In the genomic region with DNA sequence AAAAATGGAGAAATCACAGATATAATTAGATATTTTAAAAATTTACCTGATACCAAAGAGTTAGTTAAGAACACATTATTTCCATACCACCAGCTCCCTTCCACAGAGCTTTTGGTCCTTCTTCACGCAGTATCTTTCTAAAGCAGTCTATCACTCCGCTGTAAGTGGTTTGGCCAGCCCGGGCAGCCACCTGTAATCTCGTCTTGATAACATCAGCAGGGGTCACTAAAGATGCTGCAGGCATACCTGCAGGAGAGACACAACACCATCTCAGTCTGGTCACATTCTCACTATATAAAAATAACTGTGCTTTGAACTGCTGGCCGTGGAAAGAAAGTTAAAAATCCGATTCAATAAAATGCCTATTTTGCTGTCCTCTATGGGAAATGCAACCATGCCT, we compare ENCODE assay signal across 1 cellular context.
TF ChIP-seq lines count a peak whose summit lies in the region.

No MANE protein-coding gene starts in this region.

TF ChIP-seq in GM23338, 12 proteins besides CTCF, POLR2A, EP300 and RAD21 (continued from another document):
- TF ChIP-seq, protein P1, sequence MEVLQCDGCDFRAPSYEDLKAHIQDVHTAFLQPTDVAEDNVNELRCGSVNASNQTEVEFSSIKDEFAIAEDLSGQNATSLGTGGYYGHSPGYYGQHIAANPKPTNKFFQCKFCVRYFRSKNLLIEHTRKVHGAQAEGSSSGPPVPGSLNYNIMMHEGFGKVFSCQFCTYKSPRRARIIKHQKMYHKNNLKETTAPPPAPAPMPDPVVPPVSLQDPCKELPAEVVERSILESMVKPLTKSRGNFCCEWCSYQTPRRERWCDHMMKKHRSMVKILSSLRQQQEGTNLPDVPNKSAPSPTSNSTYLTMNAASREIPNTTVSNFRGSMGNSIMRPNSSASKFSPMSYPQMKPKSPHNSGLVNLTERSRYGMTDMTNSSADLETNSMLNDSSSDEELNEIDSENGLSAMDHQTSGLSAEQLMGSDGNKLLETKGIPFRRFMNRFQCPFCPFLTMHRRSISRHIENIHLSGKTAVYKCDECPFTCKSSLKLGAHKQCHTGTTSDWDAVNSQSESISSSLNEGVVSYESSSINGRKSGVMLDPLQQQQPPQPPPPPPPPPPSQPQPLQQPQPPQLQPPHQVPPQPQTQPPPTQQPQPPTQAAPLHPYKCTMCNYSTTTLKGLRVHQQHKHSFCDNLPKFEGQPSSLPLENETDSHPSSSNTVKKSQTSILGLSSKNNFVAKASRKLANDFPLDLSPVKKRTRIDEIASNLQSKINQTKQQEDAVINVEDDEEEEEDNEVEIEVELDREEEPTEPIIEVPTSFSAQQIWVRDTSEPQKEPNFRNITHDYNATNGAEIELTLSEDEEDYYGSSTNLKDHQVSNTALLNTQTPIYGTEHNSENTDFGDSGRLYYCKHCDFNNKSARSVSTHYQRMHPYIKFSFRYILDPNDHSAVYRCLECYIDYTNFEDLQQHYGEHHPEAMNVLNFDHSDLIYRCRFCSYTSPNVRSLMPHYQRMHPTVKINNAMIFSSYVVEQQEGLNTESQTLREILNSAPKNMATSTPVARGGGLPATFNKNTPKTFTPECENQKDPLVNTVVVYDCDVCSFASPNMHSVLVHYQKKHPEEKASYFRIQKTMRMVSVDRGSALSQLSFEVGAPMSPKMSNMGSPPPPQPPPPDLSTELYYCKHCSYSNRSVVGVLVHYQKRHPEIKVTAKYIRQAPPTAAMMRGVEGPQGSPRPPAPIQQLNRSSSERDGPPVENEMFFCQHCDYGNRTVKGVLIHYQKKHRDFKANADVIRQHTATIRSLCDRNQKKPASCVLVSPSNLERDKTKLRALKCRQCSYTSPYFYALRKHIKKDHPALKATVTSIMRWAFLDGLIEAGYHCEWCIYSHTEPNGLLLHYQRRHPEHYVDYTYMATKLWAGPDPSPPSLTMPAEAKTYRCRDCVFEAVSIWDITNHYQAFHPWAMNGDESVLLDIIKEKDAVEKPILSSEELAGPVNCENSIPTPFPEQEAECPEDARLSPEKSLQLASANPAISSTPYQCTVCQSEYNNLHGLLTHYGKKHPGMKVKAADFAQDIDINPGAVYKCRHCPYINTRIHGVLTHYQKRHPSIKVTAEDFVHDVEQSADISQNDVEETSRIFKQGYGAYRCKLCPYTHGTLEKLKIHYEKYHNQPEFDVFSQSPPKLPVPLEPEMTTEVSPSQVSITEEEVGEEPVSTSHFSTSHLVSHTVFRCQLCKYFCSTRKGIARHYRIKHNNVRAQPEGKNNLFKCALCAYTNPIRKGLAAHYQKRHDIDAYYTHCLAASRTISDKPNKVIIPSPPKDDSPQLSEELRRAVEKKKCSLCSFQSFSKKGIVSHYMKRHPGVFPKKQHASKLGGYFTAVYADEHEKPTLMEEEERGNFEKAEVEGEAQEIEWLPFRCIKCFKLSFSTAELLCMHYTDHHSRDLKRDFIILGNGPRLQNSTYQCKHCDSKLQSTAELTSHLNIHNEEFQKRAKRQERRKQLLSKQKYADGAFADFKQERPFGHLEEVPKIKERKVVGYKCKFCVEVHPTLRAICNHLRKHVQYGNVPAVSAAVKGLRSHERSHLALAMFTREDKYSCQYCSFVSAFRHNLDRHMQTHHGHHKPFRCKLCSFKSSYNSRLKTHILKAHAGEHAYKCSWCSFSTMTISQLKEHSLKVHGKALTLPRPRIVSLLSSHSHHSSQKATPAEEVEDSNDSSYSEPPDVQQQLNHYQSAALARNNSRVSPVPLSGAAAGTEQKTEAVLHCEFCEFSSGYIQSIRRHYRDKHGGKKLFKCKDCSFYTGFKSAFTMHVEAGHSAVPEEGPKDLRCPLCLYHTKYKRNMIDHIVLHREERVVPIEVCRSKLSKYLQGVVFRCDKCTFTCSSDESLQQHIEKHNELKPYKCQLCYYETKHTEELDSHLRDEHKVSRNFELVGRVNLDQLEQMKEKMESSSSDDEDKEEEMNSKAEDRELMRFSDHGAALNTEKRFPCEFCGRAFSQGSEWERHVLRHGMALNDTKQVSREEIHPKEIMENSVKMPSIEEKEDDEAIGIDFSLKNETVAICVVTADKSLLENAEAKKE (CRISPR knock-in tag; IDR thresholded peaks at IDR 0.05) = no peak
- no peak for TF ChIP-seq ZNF114 (CRISPR knock-in tag; IDR thresholded peaks at IDR 0.05)
- no peak for TF ChIP-seq NANOG (IDR thresholded peaks at IDR 0.05; ENCODE audit: borderline replicate concordance)
- TF ChIP-seq CREB1 (CRISPR knock-in tag; IDR thresholded peaks at IDR 0.05; ENCODE audit: low read depth) = no peak
- TF ChIP-seq JUNB (IDR thresholded peaks at IDR 0.05; ENCODE audit: unreplicated experiment) = no peak
- TF ChIP-seq EZH2 (IDR thresholded peaks at IDR 0.05; ENCODE audit: low read depth, unreplicated experiment) = no peak
- no peak for TF ChIP-seq ZNF331 (CRISPR knock-in tag; IDR thresholded peaks at IDR 0.05; ENCODE audit: low read depth)
- no peak for TF ChIP-seq STAT1 (IDR thresholded peaks at IDR 0.05; ENCODE audit: unreplicated experiment)
- TF ChIP-seq, protein P2, sequence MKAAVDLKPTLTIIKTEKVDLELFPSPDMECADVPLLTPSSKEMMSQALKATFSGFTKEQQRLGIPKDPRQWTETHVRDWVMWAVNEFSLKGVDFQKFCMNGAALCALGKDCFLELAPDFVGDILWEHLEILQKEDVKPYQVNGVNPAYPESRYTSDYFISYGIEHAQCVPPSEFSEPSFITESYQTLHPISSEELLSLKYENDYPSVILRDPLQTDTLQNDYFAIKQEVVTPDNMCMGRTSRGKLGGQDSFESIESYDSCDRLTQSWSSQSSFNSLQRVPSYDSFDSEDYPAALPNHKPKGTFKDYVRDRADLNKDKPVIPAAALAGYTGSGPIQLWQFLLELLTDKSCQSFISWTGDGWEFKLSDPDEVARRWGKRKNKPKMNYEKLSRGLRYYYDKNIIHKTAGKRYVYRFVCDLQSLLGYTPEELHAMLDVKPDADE (IDR thresholded peaks at IDR 0.05) = no peak
- TF ChIP-seq POLR2AphosphoS5 (IDR thresholded peaks at IDR 0.05; ENCODE audit: low read depth) = no peak
